1 cellular context compared by ENCODE assay signal in genomic region chr1:112444269-112444668, GRCh38.
TF ChIP-seq lines count a peak whose summit lies in the region.

No MANE protein-coding gene starts in this region.

TF ChIP-seq in HepG2, 621 proteins besides CTCF, POLR2A, EP300 and RAD21 (continued from another document):
- TF ChIP-seq, protein P1, sequence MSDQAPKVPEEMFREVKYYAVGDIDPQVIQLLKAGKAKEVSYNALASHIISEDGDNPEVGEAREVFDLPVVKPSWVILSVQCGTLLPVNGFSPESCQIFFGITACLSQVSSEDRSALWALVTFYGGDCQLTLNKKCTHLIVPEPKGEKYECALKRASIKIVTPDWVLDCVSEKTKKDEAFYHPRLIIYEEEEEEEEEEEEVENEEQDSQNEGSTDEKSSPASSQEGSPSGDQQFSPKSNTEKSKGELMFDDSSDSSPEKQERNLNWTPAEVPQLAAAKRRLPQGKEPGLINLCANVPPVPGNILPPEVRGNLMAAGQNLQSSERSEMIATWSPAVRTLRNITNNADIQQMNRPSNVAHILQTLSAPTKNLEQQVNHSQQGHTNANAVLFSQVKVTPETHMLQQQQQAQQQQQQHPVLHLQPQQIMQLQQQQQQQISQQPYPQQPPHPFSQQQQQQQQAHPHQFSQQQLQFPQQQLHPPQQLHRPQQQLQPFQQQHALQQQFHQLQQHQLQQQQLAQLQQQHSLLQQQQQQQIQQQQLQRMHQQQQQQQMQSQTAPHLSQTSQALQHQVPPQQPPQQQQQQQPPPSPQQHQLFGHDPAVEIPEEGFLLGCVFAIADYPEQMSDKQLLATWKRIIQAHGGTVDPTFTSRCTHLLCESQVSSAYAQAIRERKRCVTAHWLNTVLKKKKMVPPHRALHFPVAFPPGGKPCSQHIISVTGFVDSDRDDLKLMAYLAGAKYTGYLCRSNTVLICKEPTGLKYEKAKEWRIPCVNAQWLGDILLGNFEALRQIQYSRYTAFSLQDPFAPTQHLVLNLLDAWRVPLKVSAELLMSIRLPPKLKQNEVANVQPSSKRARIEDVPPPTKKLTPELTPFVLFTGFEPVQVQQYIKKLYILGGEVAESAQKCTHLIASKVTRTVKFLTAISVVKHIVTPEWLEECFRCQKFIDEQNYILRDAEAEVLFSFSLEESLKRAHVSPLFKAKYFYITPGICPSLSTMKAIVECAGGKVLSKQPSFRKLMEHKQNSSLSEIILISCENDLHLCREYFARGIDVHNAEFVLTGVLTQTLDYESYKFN (CRISPR knock-in tag; conservative IDR thresholded peaks at IDR 0.05), result no peak
- TF ChIP-seq FOXJ3 (CRISPR knock-in tag; IDR thresholded peaks at IDR 0.05; ENCODE audit: borderline replicate concordance) (no peak), ZNF841 (CRISPR knock-in tag; IDR thresholded peaks at IDR 0.05; ENCODE audit: borderline replicate concordance) (no peak), ZNF652 (CRISPR knock-in tag; IDR thresholded peaks at IDR 0.05; ENCODE audit: borderline replicate concordance, low read depth) (no peak), ZSCAN21 (CRISPR knock-in tag; IDR thresholded peaks at IDR 0.05; ENCODE audit: borderline replicate concordance) (no peak), ZNF547 (CRISPR knock-in tag; IDR thresholded peaks at IDR 0.05) (no peak), TBX3 (IDR thresholded peaks at IDR 0.05; ENCODE audit: borderline replicate concordance) (no peak), ELF4 (CRISPR knock-in tag; IDR thresholded peaks at IDR 0.05; ENCODE audit: borderline replicate concordance) (no peak), FOXC1 (CRISPR knock-in tag; IDR thresholded peaks at IDR 0.05; ENCODE audit: borderline replicate concordance) (no peak), ZNF615 (CRISPR knock-in tag; IDR thresholded peaks at IDR 0.05; ENCODE audit: borderline replicate concordance) (no peak), CBX2 (IDR thresholded peaks at IDR 0.05; ENCODE audit: low read depth, low read length) (no peak), CBX2 (CRISPR knock-in tag; IDR thresholded peaks at IDR 0.05; ENCODE audit: low read depth) (no peak), ZNF468 (CRISPR knock-in tag; IDR thresholded peaks at IDR 0.05) (no peak), ZFP36L2 (CRISPR knock-in tag; IDR thresholded peaks at IDR 0.05) (no peak), BORCS8-MEF2B (CRISPR knock-in tag; IDR thresholded peaks at IDR 0.05) (no peak), PBX3 (CRISPR knock-in tag; IDR thresholded peaks at IDR 0.05; ENCODE audit: borderline replicate concordance) (no peak), KAT8 (CRISPR knock-in tag; IDR thresholded peaks at IDR 0.05) (no peak), HDAC6 (IDR thresholded peaks at IDR 0.05; ENCODE audit: low read depth, low read length) (no peak)
